13 cellular contexts compared by ENCODE assay signal in the genomic region with DNA sequence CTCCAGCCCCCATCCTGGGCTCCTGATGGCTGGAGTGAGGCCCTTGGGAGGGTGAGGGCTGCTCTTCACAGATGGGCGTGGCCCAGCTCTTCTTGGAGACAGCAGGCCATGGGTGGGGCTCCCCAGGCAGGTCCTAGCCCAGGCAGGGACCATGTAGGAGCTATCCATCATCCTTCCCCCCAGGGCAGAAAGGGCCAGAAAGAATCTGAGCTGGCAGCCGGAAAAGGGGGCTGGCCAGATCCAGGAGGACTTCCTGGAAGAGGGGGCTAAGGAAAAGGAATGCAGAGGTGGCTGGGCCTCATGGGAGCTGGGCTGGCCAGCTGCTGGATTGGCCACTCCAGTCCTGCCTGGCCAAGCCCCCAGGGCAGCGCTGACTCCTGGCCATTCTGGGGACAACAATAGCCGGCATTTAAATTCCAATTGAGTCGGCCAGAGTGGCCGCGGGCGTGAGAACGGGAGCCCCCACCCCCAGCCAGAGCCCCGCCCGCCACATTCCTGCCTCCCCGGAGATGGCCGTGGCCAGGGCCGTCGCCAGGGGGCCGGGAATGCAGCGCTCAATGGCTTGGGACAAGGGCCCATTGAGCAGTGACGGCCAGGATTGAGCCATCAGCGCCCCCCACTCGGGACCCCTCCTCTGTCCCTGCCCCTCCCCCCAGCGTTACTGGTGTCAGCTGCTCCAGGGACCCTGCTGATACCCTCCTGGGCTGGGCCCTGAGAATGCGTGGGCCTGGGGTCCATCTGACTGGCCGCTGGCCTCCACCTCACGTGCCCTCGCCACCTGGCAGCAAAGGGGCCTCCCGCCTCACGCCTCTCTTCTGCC. TPM values are rescaled to one million over a fixed set of nuclear protein-coding genes. Genes with fewer than 3 reads are reported as not detected.
DNase-seq lines count a peak whose midpoint lies in the region; TF ChIP-seq lines count a peak whose summit lies in the region.
"Had no signal": no experiment of that assay in that cellular context is flagged by ENCODE, and none has a peak within 500 bp of the region (broad histone marks: within the 10 kb centered on the region; RNA-seq: fewer than 3 reads in every experiment).

No MANE protein-coding gene starts in this region.

- H3K4me2 ChIP-seq in PC-9 = peak overlapping the region; percentile 53

- H4K20me1 ChIP-seq in PC-9 (ENCODE audit: insufficient read depth) = no peaks in the 10 kb centered on the region

- H2AFZ ChIP-seq in PC-9 = no peak overlapping the region

- no peak overlapping the region; the same call in 1 of the 2 replicates for H3K4me3 ChIP-seq in PC-9
- no peak overlapping the region for H3K4me3 ChIP-seq in fibroblast of the aortic adventitia (ENCODE audit: low read depth, low read length)
- no peak overlapping the region for H3K4me3 ChIP-seq in tibial artery

- H3K9me2 ChIP-seq in PC-9 (ENCODE audit: insufficient read depth) = no peaks in the 10 kb centered on the region

- H3K27me3 Mint-ChIP-seq in osteocyte (ENCODE audit: unreplicated experiment) = no peaks in the 10 kb centered on the region

- H3K4me1 ChIP-seq in PC-9 (replicated peaks; ENCODE audit: insufficient read depth) (peaks cover 48% of the 10 kb centered on the region), tibial artery (peaks cover 0 to 8% (median 2%) of the 10 kb centered on the region in 4 donors)

- intact Hi-C loops in PC-9 (cut with micrococcal nuclease; ENCODE audit: unreplicated experiment) = loop anchor here (1.0 to 5.0 kb wide), 3 partner anchors 10 to 162 kb away; no protein-coding TSS in a partner anchor
- intact Hi-C loops in tibial artery (cut with DNase I; ENCODE audit: low total_unique reads) = no loop called here

- peaks cover 14% of the 10 kb centered on the region; the same call in 1 of the 2 replicates for H3F3A ChIP-seq in PC-9 (ENCODE audit: insufficient read depth, low read depth)

- H3K4me3 Mint-ChIP-seq in osteocyte (ENCODE audit: unreplicated experiment) = no peak overlapping the region
- H3K4me3 Mint-ChIP-seq: memory B cell had no signal

- no peaks in the 10 kb centered on the region for H3K27me3 ChIP-seq in PC-9 (ENCODE audit: insufficient read depth, low read depth)
- H3K27me3 ChIP-seq in tibial artery = peaks cover 0 to 19% of the 10 kb centered on the region in 2 donors

- DNase-seq in GM03348 (ENCODE audit: low spot score) = peak; percentile 72
- DNase-seq in PC-9 = peak; percentile 86 to 95
- DNase-seq in fibroblast of the aortic adventitia (ENCODE audit: low read depth) = peak; percentile 21
- DNase-seq in osteocyte (ENCODE audit: extremely low spot score, unreplicated experiment) = no peak
- no peak for DNase-seq in activated gamma-delta T cell treated with Interleukin-2 at 50 U/mL for 16 hours
- no peak for DNase-seq in tibial artery
- no peak for DNase-seq in activated CD8-positive, alpha-beta memory T cell treated with anti-CD3 and anti-CD28 coated beads, Interleukin-2, amount 50 U/mL, for 48 hours
- no peak for DNase-seq in NCI-H2227 (lab: John Stamatoyannopoulos, UW; ENCODE audit: unreplicated experiment)
- DNase-seq: effector memory CD4-positive, alpha-beta T cell; GDM1; NCI-H1694; stimulated activated CD4-positive, alpha-beta T cell treated with anti-CD3 and anti-CD28 coated beads, Interleukin-2, amount 100 ng/mL, for 48 hours had no signal

- TF ChIP-seq CTCF in PC-9 (conservative IDR thresholded peaks at IDR 0.05) = no peak; the same call in 1 of the 2 replicates
- no peak for TF ChIP-seq CTCF in fibroblast of the aortic adventitia (IDR thresholded peaks at IDR 0.05; ENCODE audit: insufficient read depth, low read length)
- no peak for TF ChIP-seq CTCF in osteocyte (IDR thresholded peaks at IDR 0.05)
- no peak for TF ChIP-seq CTCF in tibial artery (IDR thresholded peaks at IDR 0.05)

- no peaks in the 10 kb centered on the region for H3K36me3 ChIP-seq in PC-9 (ENCODE audit: low read depth)
- H3K36me3 ChIP-seq in tibial artery = no peaks in the 10 kb centered on the region

- H3K79me2 ChIP-seq in PC-9 (ENCODE audit: low read depth) = no peaks in the 10 kb centered on the region

- H3K27ac ChIP-seq in PC-9 (no peak overlapping the region), tibial artery (no peak overlapping the region)

- H3K4me1 Mint-ChIP-seq in osteocyte (ENCODE audit: unreplicated experiment) = peaks cover 33% of the 10 kb centered on the region

- POLR2A ChIA-PET in PC-9 (lab: Charles Lee; ENCODE audit: unreplicated experiment) = interaction anchor here (0.8 kb wide), 1 partner anchor 10 kb away, joined by 3 read pairs; no protein-coding TSS in a partner anchor

- no peaks in the 10 kb centered on the region for H3K36me3 Mint-ChIP-seq in osteocyte (ENCODE audit: unreplicated experiment)
- H3K36me3 Mint-ChIP-seq: memory B cell had no signal

- H3K27ac Mint-ChIP-seq in osteocyte (ENCODE audit: unreplicated experiment) = peak overlapping the region; percentile 41
- H3K27ac Mint-ChIP-seq: memory B cell had no signal

- no TSS peak for BruUV-seq in PC-9 (replicated peaks; lab: Mats Ljungman, UMichigan)

- no peaks in the 10 kb centered on the region for H3K9me3 ChIP-seq in PC-9 (ENCODE audit: insufficient read depth, low read depth)
- H3K9me3 ChIP-seq in tibial artery = no peaks in the 10 kb centered on the region

- H3K9me3 Mint-ChIP-seq in osteocyte (ENCODE audit: unreplicated experiment) = no peaks in the 10 kb centered on the region
- H3K9me3 Mint-ChIP-seq: memory B cell had no signal

- CTCF ChIA-PET in PC-9 (lab: Charles Lee) = interaction anchor here (0.6 to 0.8 kb wide), 2 partner anchors 48 to 702 kb away, joined by 3 to 4 read pairs; no protein-coding TSS in a partner anchor

RNA-seq across cellular contexts. Expression of a gene that starts 15.1 kb away (rescaled TPM):
- total RNA-seq in PC-9 (2021) (8.2 and 10.6 TPM in 2 replicates), fibroblast of the aortic adventitia (ENCODE audit: low replicate concordance) (0.33 and 0.45 TPM in 2 replicates), osteocyte (6.4 and 6.9 TPM in 2 replicates)

RNA-seq across cellular contexts. Expression of a gene that starts 56.7 kb away (rescaled TPM):
- total RNA-seq in PC-9 (2021) = 134 TPM in 2 replicates
- 3.2 and 23.9 TPM in 2 replicates for total RNA-seq in fibroblast of the aortic adventitia (ENCODE audit: low replicate concordance)
- total RNA-seq in osteocyte = 22.3 and 23.6 TPM in 2 replicates

RNA-seq across cellular contexts. Expression of a gene that starts 56.9 kb away (rescaled TPM):
- total RNA-seq in PC-9 (2021) (41.2 and 52.5 TPM in 2 replicates), fibroblast of the aortic adventitia (ENCODE audit: low replicate concordance) (16.6 and 25.6 TPM in 2 replicates), osteocyte (48.8 and 53.6 TPM in 2 replicates)

Comparison
In these comparisons a context has a peak if more than half of its experiments do, and no peak if none do; other contexts are left out.
1. DNase-seq: peak in GM03348 (single experiment), PC-9 (2 of 2) and fibroblast of the aortic adventitia (single experiment); none in osteocyte (single experiment), activated gamma-delta T cell treated with Interleukin-2 at 50 U/mL for 16 hours (single experiment), tibial artery (0 of 2), activated CD8-positive, alpha-beta memory T cell treated with anti-CD3 and anti-CD28 coated beads, Interleukin-2, amount 50 U/mL, for 48 hours (single experiment) and NCI-H2227 (single experiment).